Comparison of ENCODE assay signal across 8 cellular contexts in the genomic region with DNA sequence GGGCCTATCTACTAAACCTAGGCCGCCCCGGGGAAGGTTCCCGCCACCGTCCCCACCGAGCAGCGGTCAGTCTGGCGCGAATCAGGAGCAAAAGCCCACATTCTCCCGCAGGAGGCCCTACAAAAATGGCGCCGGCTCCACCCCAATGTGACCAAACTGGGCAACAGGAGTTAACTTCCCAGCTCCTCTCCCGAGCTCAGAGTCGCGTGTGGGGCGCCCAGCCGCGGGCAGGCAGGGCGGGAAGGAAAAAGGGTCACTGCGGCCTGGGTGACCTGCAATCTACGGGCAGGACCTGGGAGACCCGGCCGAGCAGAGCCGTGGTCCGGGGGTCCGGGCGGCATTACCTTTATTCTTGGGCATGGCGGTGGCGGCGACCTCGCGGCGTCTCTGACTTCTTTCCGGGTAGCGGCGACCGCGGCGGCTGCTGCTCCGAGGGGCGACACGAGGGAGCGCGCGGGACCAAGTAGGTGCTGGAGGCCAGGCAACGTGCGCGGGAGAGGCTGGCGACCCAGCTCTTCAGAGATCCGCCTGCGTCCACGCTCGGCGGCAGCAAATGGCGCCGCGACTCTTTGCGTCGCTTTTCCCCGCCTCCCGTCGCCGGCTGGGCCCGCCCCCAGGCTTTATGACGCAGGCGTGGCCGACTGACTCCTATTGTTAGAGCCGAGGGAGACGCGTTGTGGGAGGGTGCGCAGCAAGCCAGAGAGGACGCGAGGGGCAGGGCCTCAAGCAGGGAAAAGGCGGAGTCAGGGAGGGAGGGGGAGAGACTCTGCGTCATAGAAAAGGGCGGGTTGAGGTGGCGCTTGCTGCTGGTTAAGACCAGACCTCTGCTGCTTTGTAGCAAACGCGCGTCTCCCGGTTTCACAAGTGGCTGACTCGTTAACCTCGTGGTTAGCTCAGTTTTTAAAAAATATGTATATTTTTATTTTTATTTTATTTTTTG. TPM values are rescaled to one million over a fixed set of nuclear protein-coding genes. Genes with fewer than 3 reads are reported as not detected.
DNase-seq lines count a peak whose midpoint lies in the region; ATAC-seq and TF ChIP-seq lines count a peak whose summit lies in the region.

A gene with protein sequence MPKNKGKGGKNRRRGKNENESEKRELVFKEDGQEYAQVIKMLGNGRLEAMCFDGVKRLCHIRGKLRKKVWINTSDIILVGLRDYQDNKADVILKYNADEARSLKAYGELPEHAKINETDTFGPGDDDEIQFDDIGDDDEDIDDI (minus strand): TSS at position 558 of the 940 bp plus-strand sequence. CDS start 198 bp downstream, at position 360.

- H3K9me3 ChIP-seq in AG04450 (ENCODE audit: control insufficient read depth, insufficient read depth, low read length) = no peaks in the 10 kb centered on the region

- H3K27ac Mint-ChIP-seq in WTC11 = no peak within 1 kb of the TSS; the same call in 1 of the 2 replicates

- H3K36me3 Mint-ChIP-seq in WTC11 = peaks cover 22% of the 10 kb centered on the region

- H3K4me3 ChIP-seq in AG04450 (ENCODE audit: low read depth, low read length) = peak within 1 kb of the TSS; percentile 74
- peak within 1 kb of the TSS; percentile 75 to 80 for H3K4me3 ChIP-seq in cardiac fibroblast (replicated peaks in 1 of 2; ENCODE audit: low read depth in 2 of 2, low read length in 2 of 2)

- H3K27ac ChIP-seq in AG04450 (ENCODE audit: low read depth, low read length) = peak within 1 kb of the TSS; percentile 81

- TF ChIP-seq CTCF in AG04450 (IDR thresholded peaks at IDR 0.05; ENCODE audit: low read depth, low read length) (no peak), WTC11 (IDR thresholded peaks at IDR 0.05) (no peak), cardiac fibroblast (IDR thresholded peaks at IDR 0.05; ENCODE audit: low read depth, low read length) (no peak)

- CTCF ChIA-PET in AG04450 (lab: Charles Lee) (no interaction called here), WTC11 (lab: Charles Lee) (no interaction called here)

- no peaks in the 10 kb centered on the region for H3K9me3 Mint-ChIP-seq in WTC11

- POLR2A ChIA-PET in AG04450 (lab: Yijun Ruan, JAX) = interaction anchor here (0.5 to 1.4 kb wide), 3 partner anchors 308 to 1838 kb away, joined by 3 read pairs; no protein-coding TSS in a partner anchor
- POLR2A ChIA-PET in WTC11 (lab: Charles Lee) = interaction anchor here (0.6 kb wide), 1 partner anchor 431 kb away, joined by 3 read pairs; no protein-coding TSS in a partner anchor

- ATAC-seq in GM18909 (IDR thresholded peaks at IDR 0.05; ENCODE audit: poor library complexity, unreplicated experiment) (peak; percentile 99), HG03175 (IDR thresholded peaks at IDR 0.05; ENCODE audit: unreplicated experiment) (peak; percentile 99), WTC11 (peak; percentile 100)

- no peaks in the 10 kb centered on the region for H3K27me3 ChIP-seq in AG04450 (ENCODE audit: control insufficient read depth, insufficient read depth, low read length)

- H3K4me1 Mint-ChIP-seq in WTC11 = peaks cover 14% of the 10 kb centered on the region

- H3K4me3 Mint-ChIP-seq in WTC11 = peak within 1 kb of the TSS; percentile 83

- DNase-seq in AG04450 (ENCODE audit: low read depth, low spot score) (peak; percentile 88), NCI-H226 (peak; percentile 89), WTC11 (ENCODE audit: low spot score) (peak; percentile 93), cardiac fibroblast (ENCODE audit: low read depth in 2 of 2) (peak; percentile 98), iPS-NIHi7 (ENCODE audit: extremely low spot score) (peak; percentile 96), smooth muscle cell of the brain vasculature (ENCODE audit: low read depth, low spot score) (peak; percentile 98)

- H3K27me3 Mint-ChIP-seq in WTC11 (ENCODE audit: low read depth) = no peaks in the 10 kb centered on the region

TF ChIP-seq in WTC11, 78 proteins besides CTCF, POLR2A, EP300 and RAD21:
- TF ChIP-seq, protein P1, sequence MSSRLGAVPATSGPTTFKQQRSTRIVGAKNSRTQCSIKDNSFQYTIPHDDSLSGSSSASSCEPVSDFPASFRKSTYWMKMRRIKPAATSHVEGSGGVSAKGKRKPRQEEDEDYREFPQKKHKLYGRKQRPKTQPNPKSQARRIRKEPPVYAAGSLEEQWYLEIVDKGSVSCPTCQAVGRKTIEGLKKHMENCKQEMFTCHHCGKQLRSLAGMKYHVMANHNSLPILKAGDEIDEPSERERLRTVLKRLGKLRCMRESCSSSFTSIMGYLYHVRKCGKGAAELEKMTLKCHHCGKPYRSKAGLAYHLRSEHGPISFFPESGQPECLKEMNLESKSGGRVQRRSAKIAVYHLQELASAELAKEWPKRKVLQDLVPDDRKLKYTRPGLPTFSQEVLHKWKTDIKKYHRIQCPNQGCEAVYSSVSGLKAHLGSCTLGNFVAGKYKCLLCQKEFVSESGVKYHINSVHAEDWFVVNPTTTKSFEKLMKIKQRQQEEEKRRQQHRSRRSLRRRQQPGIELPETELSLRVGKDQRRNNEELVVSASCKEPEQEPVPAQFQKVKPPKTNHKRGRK (CRISPR knock-in tag; IDR thresholded peaks at IDR 0.05; ENCODE audit: borderline replicate concordance) = no peak
- no peak for TF ChIP-seq JAZF1 (CRISPR knock-in tag; IDR thresholded peaks at IDR 0.05)
- TF ChIP-seq FOXJ3 (CRISPR knock-in tag; IDR thresholded peaks at IDR 0.05; ENCODE audit: borderline replicate concordance) = no peak
- TF ChIP-seq, protein P2, sequence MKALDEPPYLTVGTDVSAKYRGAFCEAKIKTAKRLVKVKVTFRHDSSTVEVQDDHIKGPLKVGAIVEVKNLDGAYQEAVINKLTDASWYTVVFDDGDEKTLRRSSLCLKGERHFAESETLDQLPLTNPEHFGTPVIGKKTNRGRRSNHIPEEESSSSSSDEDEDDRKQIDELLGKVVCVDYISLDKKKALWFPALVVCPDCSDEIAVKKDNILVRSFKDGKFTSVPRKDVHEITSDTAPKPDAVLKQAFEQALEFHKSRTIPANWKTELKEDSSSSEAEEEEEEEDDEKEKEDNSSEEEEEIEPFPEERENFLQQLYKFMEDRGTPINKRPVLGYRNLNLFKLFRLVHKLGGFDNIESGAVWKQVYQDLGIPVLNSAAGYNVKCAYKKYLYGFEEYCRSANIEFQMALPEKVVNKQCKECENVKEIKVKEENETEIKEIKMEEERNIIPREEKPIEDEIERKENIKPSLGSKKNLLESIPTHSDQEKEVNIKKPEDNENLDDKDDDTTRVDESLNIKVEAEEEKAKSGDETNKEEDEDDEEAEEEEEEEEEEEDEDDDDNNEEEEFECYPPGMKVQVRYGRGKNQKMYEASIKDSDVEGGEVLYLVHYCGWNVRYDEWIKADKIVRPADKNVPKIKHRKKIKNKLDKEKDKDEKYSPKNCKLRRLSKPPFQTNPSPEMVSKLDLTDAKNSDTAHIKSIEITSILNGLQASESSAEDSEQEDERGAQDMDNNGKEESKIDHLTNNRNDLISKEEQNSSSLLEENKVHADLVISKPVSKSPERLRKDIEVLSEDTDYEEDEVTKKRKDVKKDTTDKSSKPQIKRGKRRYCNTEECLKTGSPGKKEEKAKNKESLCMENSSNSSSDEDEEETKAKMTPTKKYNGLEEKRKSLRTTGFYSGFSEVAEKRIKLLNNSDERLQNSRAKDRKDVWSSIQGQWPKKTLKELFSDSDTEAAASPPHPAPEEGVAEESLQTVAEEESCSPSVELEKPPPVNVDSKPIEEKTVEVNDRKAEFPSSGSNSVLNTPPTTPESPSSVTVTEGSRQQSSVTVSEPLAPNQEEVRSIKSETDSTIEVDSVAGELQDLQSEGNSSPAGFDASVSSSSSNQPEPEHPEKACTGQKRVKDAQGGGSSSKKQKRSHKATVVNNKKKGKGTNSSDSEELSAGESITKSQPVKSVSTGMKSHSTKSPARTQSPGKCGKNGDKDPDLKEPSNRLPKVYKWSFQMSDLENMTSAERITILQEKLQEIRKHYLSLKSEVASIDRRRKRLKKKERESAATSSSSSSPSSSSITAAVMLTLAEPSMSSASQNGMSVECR (CRISPR knock-in tag; IDR thresholded peaks at IDR 0.05; ENCODE audit: borderline replicate concordance) = 0 out of 2 replicates have a peak, but pooled peaks have one; percentile 19
- no peak for TF ChIP-seq ATF1 (CRISPR knock-in tag; IDR thresholded peaks at IDR 0.05)
- TF ChIP-seq ETV6 (CRISPR knock-in tag; IDR thresholded peaks at IDR 0.05) = no peak
- TF ChIP-seq RORB (CRISPR knock-in tag; IDR thresholded peaks at IDR 0.05) = no peak
- no peak for TF ChIP-seq TCF7 (CRISPR knock-in tag; IDR thresholded peaks at IDR 0.05; ENCODE audit: low read depth)
- TF ChIP-seq NR2C2 (CRISPR knock-in tag; IDR thresholded peaks at IDR 0.05) = no peak
- TF ChIP-seq SP1 (CRISPR knock-in tag; conservative IDR thresholded peaks at IDR 0.05) = peak; percentile 61
- TF ChIP-seq, protein P3, sequence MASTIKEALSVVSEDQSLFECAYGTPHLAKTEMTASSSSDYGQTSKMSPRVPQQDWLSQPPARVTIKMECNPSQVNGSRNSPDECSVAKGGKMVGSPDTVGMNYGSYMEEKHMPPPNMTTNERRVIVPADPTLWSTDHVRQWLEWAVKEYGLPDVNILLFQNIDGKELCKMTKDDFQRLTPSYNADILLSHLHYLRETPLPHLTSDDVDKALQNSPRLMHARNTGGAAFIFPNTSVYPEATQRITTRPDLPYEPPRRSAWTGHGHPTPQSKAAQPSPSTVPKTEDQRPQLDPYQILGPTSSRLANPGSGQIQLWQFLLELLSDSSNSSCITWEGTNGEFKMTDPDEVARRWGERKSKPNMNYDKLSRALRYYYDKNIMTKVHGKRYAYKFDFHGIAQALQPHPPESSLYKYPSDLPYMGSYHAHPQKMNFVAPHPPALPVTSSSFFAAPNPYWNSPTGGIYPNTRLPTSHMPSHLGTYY (CRISPR knock-in tag; IDR thresholded peaks at IDR 0.05) = no peak
- TF ChIP-seq, protein P4, sequence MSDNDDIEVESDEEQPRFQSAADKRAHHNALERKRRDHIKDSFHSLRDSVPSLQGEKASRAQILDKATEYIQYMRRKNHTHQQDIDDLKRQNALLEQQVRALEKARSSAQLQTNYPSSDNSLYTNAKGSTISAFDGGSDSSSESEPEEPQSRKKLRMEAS (CRISPR knock-in tag; IDR thresholded peaks at IDR 0.05) = peak; percentile 58; the same call in 1 of the 2 replicates

RNA-seq across cellular contexts. Expression of the gene that starts here (rescaled TPM):
- polyA plus RNA-seq in AG04450 (2011; rRNA removed) = 49.6 and 83.9 TPM in 2 replicates
- polyA minus RNA-seq in AG04450 (2011; rRNA and poly(A)+ RNA removed) = 8.1 and 17.3 TPM in 2 replicates
- 128 to 159 TPM (median 131 TPM) in 3 replicates for total RNA-seq in WTC11 (2021)

Comparison
In these comparisons a context has a peak if more than half of its experiments do, and no peak if none do; other contexts are left out.
1. Peak in every context shown above with its lines: DNase-seq, ATAC-seq, H3K4me3 ChIP-seq and H3K27ac ChIP-seq.